Comparison of ENCODE assay signal across 20 cellular contexts in genomic region chr3:136869282-136869681, GRCh38. TPM values are rescaled to one million over a fixed set of nuclear protein-coding genes. Genes with fewer than 3 reads are reported as not detected.
A peak's percentile ranks its signal among the peaks of the same experiment; 100 is the strongest.
DNase-seq lines count a peak whose midpoint lies in the region; ATAC-seq, FAIRE-seq and TF ChIP-seq lines count a peak whose summit lies in the region.
"Had no signal": no experiment of that assay in that cellular context is flagged by ENCODE, and none has a peak within 500 bp of the region (broad histone marks: within the 10 kb centered on the region; RNA-seq: fewer than 3 reads in every experiment).

No MANE protein-coding gene starts in this region.

- H3K4me3 ChIP-seq in Loucy (ENCODE audit: low read length, poor library complexity, severe bottlenecking) = peak overlapping the region; percentile 7
- H3K4me3 ChIP-seq in K562 = no peak overlapping the region
- H3K4me3 ChIP-seq: A549; BLaER1 treated with 17β-estradiol and CSF1 and Interleukin-3, amounts not matched to agents 10 nM and 100 nM had no signal

- H3K4me1 Mint-ChIP-seq in activated T-cell treated with anti-CD3 and anti-CD28 coated beads, Interleukin-2, amount 50 U/mL, for 72 hours (ENCODE audit: low read depth) = peaks cover 46% of the 10 kb centered on the region
- H3K4me1 Mint-ChIP-seq in activated T-cell treated with anti-CD3 and anti-CD28 coated beads, Interleukin-2, amount 50 U/mL, for 24 hours (ENCODE audit: low read depth) = peaks cover 63% of the 10 kb centered on the region

- H3K36me3 ChIP-seq in Loucy (ENCODE audit: insufficient read depth, low read length) (peaks cover 50% of the 10 kb centered on the region), K562 (ENCODE audit: control insufficient read depth, insufficient read depth, low read length) (peaks cover 39% of the 10 kb centered on the region; the same call in 2 of the 3 replicates)

- POLR2A ChIA-PET in K562 (lab: Yijun Ruan, JAX) = interaction anchor here (0.6 kb wide), 1 partner anchor 110 kb away, joined by 3 read pairs; no protein-coding TSS in a partner anchor

- TF ChIP-seq CTCF in Loucy (conservative IDR thresholded peaks at IDR 0.05; ENCODE audit: low read length) (no peak), K562 (IDR thresholded peaks at IDR 0.05 in 2 of 3, conservative IDR thresholded peaks at IDR 0.05 in 1 of 3; ENCODE audit: insufficient read depth in 2 of 3, low read depth in 1 of 3, low read length in 3 of 3) (no peak), foreskin keratinocyte (conservative IDR thresholded peaks at IDR 0.05) (no peak)

- peak overlapping the region; percentile 68 for H3K27ac Mint-ChIP-seq in activated T-cell treated with anti-CD3 and anti-CD28 coated beads, Interleukin-2, amount 50 U/mL, for 72 hours
- no peak overlapping the region for H3K27ac Mint-ChIP-seq in activated T-cell treated with anti-CD3 and anti-CD28 coated beads, Interleukin-2, amount 50 U/mL, for 24 hours
- H3K27ac Mint-ChIP-seq: B cell; CD8-positive, alpha-beta T cell had no signal

- TF ChIP-seq EP300 in K562 (IDR thresholded peaks at IDR 0.05; ENCODE audit: low read length) = no peak

- TF ChIP-seq RAD21 in K562 (CRISPR knock-in tag; conservative IDR thresholded peaks at IDR 0.05 in 1 of 2, IDR thresholded peaks at IDR 0.05 in 1 of 2) = no peak

- H3K9me1 ChIP-seq in K562 (ENCODE audit: control insufficient read depth, insufficient read depth, low read length) = no peaks in the 10 kb centered on the region

- DNase-seq in activated T-cell treated with anti-CD3 and anti-CD28 coated beads, Interleukin-2, amount 50 U/mL, for 72 hours = no peak
- no peak for DNase-seq in activated T-cell treated with anti-CD3 and anti-CD28 coated beads, Interleukin-2, amount 50 U/mL, for 24 hours
- no peak for DNase-seq in K562 (ENCODE audit: extremely low read depth in 1 of 4, low spot score in 3 of 4)
- DNase-seq in foreskin keratinocyte = no peak
- no peak for DNase-seq in NCI-H1105 (lab: John Stamatoyannopoulos, UW)
- DNase-seq: AML-193; Caco-2; Calu3; CD4-positive, alpha-beta T cell; CD8-positive, alpha-beta T cell; DMS79 treated with DMSO at 0.1 percent for 48 hours; GF-D8 had no signal

- no peaks in the 10 kb centered on the region for H3K9me2 ChIP-seq in Loucy (replicated peaks; ENCODE audit: low read depth, low read length)

- peaks cover 18 to 37% of the 10 kb centered on the region in 2 donors for H3K36me3 Mint-ChIP-seq in activated T-cell treated with anti-CD3 and anti-CD28 coated beads, Interleukin-2, amount 50 U/mL, for 72 hours (ENCODE audit: insufficient read depth in 2 of 2)
- H3K36me3 Mint-ChIP-seq in activated T-cell treated with anti-CD3 and anti-CD28 coated beads, Interleukin-2, amount 50 U/mL, for 24 hours (ENCODE audit: low read depth) = peaks cover 82% of the 10 kb centered on the region

- H3F3A ChIP-seq in Loucy (ENCODE audit: low read depth) = no peaks in the 10 kb centered on the region

- H3K27me3 Mint-ChIP-seq in activated T-cell treated with anti-CD3 and anti-CD28 coated beads, Interleukin-2, amount 50 U/mL, for 72 hours (ENCODE audit: low read depth) = no peaks in the 10 kb centered on the region
- H3K27me3 Mint-ChIP-seq in activated T-cell treated with anti-CD3 and anti-CD28 coated beads, Interleukin-2, amount 50 U/mL, for 24 hours = no peaks in the 10 kb centered on the region
- H3K27me3 Mint-ChIP-seq: B cell; CD4-positive, alpha-beta T cell had no signal

- H4K20me1 ChIP-seq in Loucy (ENCODE audit: insufficient read depth, low read length, poor library complexity, severe bottlenecking) (peaks cover 69% of the 10 kb centered on the region), K562 (replicated peaks; ENCODE audit: control insufficient read depth, insufficient read depth, low read length) (no peaks in the 10 kb centered on the region)

- no peak for ATAC-seq in activated T-cell treated with anti-CD3 and anti-CD28 coated beads, Interleukin-2, amount 50 U/mL, for 72 hours (replicated peaks in 1 of 2)
- ATAC-seq in K562 (no peak), foreskin keratinocyte (no peak)
- ATAC-seq: A549; CD8-positive, alpha-beta T cell had no signal

- CTCF ChIA-PET in K562 (lab: Yijun Ruan, JAX; ENCODE audit: low intra/inter-chr PET ratio) = interaction anchor here (0.6 kb wide), 1 partner anchor 41 kb away, joined by 4 read pairs; no protein-coding TSS in a partner anchor

- in situ Hi-C loops in K562 (cut with MboI) = no loop called here

- H2AFZ ChIP-seq in Loucy (ENCODE audit: low read length) (no peak overlapping the region), K562 (ENCODE audit: low read depth, low read length) (no peak overlapping the region)

- peaks cover 12% of the 10 kb centered on the region; the same call in 1 of the 2 replicates for H3K9me3 ChIP-seq in Loucy (ENCODE audit: insufficient read depth, low read depth, low read length)
- H3K9me3 ChIP-seq in K562 (replicated peaks; ENCODE audit: control insufficient read depth, insufficient read depth, low read depth, low read length) = no peaks in the 10 kb centered on the region
- H3K9me3 ChIP-seq: A549, Caco-2 had no signal

- H3K4me2 ChIP-seq in Loucy (ENCODE audit: low read depth, low read length, poor library complexity, severe bottlenecking) (peak overlapping the region; percentile 64), K562 (ENCODE audit: insufficient read depth, low read length) (no peak overlapping the region)
- H3K4me2 ChIP-seq: A549; BLaER1 treated with 17β-estradiol and CSF1 and Interleukin-3, amounts not matched to agents 10 nM and 100 nM had no signal

- H3K79me2 ChIP-seq in Loucy (ENCODE audit: insufficient read depth, low read length) = peaks cover 99% of the 10 kb centered on the region
- H3K79me2 ChIP-seq in K562 (ENCODE audit: control insufficient read depth, insufficient read depth, low read length) = peaks cover 94% of the 10 kb centered on the region

- H3K4me3 Mint-ChIP-seq in activated T-cell treated with anti-CD3 and anti-CD28 coated beads, Interleukin-2, amount 50 U/mL, for 72 hours = no peak overlapping the region
- no peak overlapping the region for H3K4me3 Mint-ChIP-seq in activated T-cell treated with anti-CD3 and anti-CD28 coated beads, Interleukin-2, amount 50 U/mL, for 24 hours
- H3K4me3 Mint-ChIP-seq: B cell; CD4-positive, alpha-beta T cell; CD8-positive, alpha-beta T cell had no signal

- H3K27me3 ChIP-seq in Loucy (ENCODE audit: insufficient read depth, low read length, poor library complexity, severe bottlenecking) (no peaks in the 10 kb centered on the region), K562 (ENCODE audit: control insufficient read depth in 2 of 2, insufficient read depth in 2 of 2, low read length in 2 of 2) (no peaks in the 10 kb centered on the region), foreskin keratinocyte (no peaks in the 10 kb centered on the region)
- H3K27me3 ChIP-seq: BLaER1 treated with 17β-estradiol and CSF1 and Interleukin-3, amounts not matched to agents 10 nM and 100 nM had no signal

- no peak for TF ChIP-seq POLR2A in K562 (conservative IDR thresholded peaks at IDR 0.05)

- FAIRE-seq in K562 (lab: Jason Lieb, UNC) = peak; percentile 15
- FAIRE-seq: A549, GM12891, GM19239 had no signal

- H3K27ac ChIP-seq in K562 (ENCODE audit: extremely low read depth, low read depth, low read length) = no peak overlapping the region
- no peak overlapping the region for H3K27ac ChIP-seq in foreskin keratinocyte
- H3K27ac ChIP-seq: 22Rv1; A549; BLaER1 treated with 17β-estradiol and CSF1 and Interleukin-3, amounts not matched to agents 10 nM and 100 nM; C4-2B had no signal

- H3K9me3 Mint-ChIP-seq in activated T-cell treated with anti-CD3 and anti-CD28 coated beads, Interleukin-2, amount 50 U/mL, for 72 hours = peaks cover 4 to 14% of the 10 kb centered on the region in 2 donors
- H3K9me3 Mint-ChIP-seq in activated T-cell treated with anti-CD3 and anti-CD28 coated beads, Interleukin-2, amount 50 U/mL, for 24 hours = peaks cover 13% of the 10 kb centered on the region

- over 99% methylated on average over 7 of the region's 9 CpGs for WGBS in K562 (ENCODE audit: insufficient coverage, low coverage, missing lambda C conversion rate)

- BruUV-seq in K562 (replicated peaks; lab: Mats Ljungman, UMichigan) = no TSS peak

- intact Hi-C loops in K562 (cut with micrococcal nuclease) = no loop called here

- H3K9ac ChIP-seq in Loucy (ENCODE audit: low read depth, low read length, poor library complexity, severe bottlenecking) (no peak overlapping the region), K562 (ENCODE audit: insufficient read depth in 1 of 2, low read depth in 2 of 2, low read length in 2 of 2) (no peak overlapping the region)
- H3K9ac ChIP-seq: BLaER1 treated with 17β-estradiol and CSF1 and Interleukin-3, amounts not matched to agents 10 nM and 100 nM had no signal

- H3K4me1 ChIP-seq in Loucy (ENCODE audit: insufficient read depth, low read length, poor library complexity, severe bottlenecking) (peaks cover 25% of the 10 kb centered on the region), K562 (replicated peaks in 1 of 2; ENCODE audit: control insufficient read depth in 2 of 2, insufficient read depth in 2 of 2, low read length in 2 of 2) (peaks cover 0 to 2% of the 10 kb centered on the region in 2 experiments; a peak in 2 of 5 replicates), foreskin keratinocyte (no peaks in the 10 kb centered on the region)
- H3K4me1 ChIP-seq: A549 had no signal

RNA-seq across cellular contexts. Expression of gene NCK1, which starts 7.3 kb away (rescaled TPM):
- 10 to 100 TPM; 45.8 to 46.6 TPM for total RNA-seq in activated T-cell treated with anti-CD3 and anti-CD28 coated beads, Interleukin-2, amount 50 U/mL, for 72 hours
- total RNA-seq in K562 (2011; cell fraction: chromatin; rRNA removed; ENCODE audit: low replicate concordance) = 18.7 and 56.8 TPM in 2 replicates
- total RNA-seq in K562 (2011; cell fraction: nucleolus; rRNA removed) = 11.3 and 15.9 TPM in 2 replicates
- 30.7 and 64.5 TPM in 2 replicates for total RNA-seq in K562 (2011; cell fraction: nucleoplasm; rRNA removed)
- 14.9 and 23.2 TPM in 2 replicates for total RNA-seq in K562 (2014; rRNA removed)
- 24.4 and 25.0 TPM in 2 replicates for total RNA-seq in K562 (2014; rRNA removed; fragmentation: Illumina TruSeq; extraction: Trizol)
- total RNA-seq in K562 (2015; rRNA removed; fragmentation: Illumina TruSeq; extraction: Trizol) = 23.2 and 27.1 TPM in 2 replicates
- total RNA-seq in K562 (2021) = 22.6 and 23.2 TPM in 2 replicates
- 22.9 and 30.5 TPM in 2 replicates for polyA plus RNA-seq in K562 (2011; rRNA removed)
- 4.0 and 8.7 TPM in 2 replicates for polyA plus RNA-seq in K562 (2011; cell fraction: cytosol; rRNA removed)
- 6.3 and 11.6 TPM in 2 replicates for polyA plus RNA-seq in K562 (2011; cell fraction: nucleus; rRNA removed)
- 17.4 and 19.4 TPM in 2 replicates for polyA plus RNA-seq in K562 (2012)
- polyA plus RNA-seq in K562 (2014; fragmentation: Illumina TruSeq; extraction: Trizol) = 26.4 and 30.0 TPM in 2 replicates
- polyA plus RNA-seq in K562 (2014; fragmentation: Nextera tagmentation; extraction: Ambion mirVana) = 10 to 100 TPM; 17.3 to 24.4 TPM
- 22.2 and 25.7 TPM in 2 replicates for polyA plus RNA-seq in K562 (2014; rRNA removed)
- polyA minus RNA-seq in K562 (2011; rRNA and poly(A)+ RNA removed) = 46.4 and 62.6 TPM in 2 replicates
- 13.9 and 16.8 TPM in 2 replicates for polyA minus RNA-seq in K562 (2011; cell fraction: cytosol; rRNA and poly(A)+ RNA removed)
- 18.2 and 29.5 TPM in 2 replicates for polyA minus RNA-seq in K562 (2011; cell fraction: nucleus; rRNA and poly(A)+ RNA removed)
- total RNA-seq in foreskin keratinocyte = 27.6 and 28.7 TPM in 2 replicates
- 13.9 and 17.1 TPM in 2 replicates for polyA plus RNA-seq in foreskin keratinocyte

RNA-seq across cellular contexts. Expression of gene SLC35G2, which starts 50.4 kb away (rescaled TPM):
- 1 to 10 TPM; 3.7 to 5.4 TPM for total RNA-seq in activated T-cell treated with anti-CD3 and anti-CD28 coated beads, Interleukin-2, amount 50 U/mL, for 72 hours
- total RNA-seq in K562 (2011; cell fraction: chromatin; rRNA removed; ENCODE audit: low replicate concordance) = 7.0 and 14.8 TPM in 2 replicates
- total RNA-seq in K562 (2011; cell fraction: nucleolus; rRNA removed) = 5.0 and 6.0 TPM in 2 replicates
- 9.5 and 10.6 TPM in 2 replicates for total RNA-seq in K562 (2011; cell fraction: nucleoplasm; rRNA removed)
- 2.1 and 3.6 TPM in 2 replicates for total RNA-seq in K562 (2014; rRNA removed)
- 3.2 and 4.3 TPM in 2 replicates for total RNA-seq in K562 (2014; rRNA removed; fragmentation: Illumina TruSeq; extraction: Trizol)
- 2.8 and 3.8 TPM in 2 replicates for total RNA-seq in K562 (2015; rRNA removed; fragmentation: Illumina TruSeq; extraction: Trizol)
- 2.1 and 3.1 TPM in 2 replicates for total RNA-seq in K562 (2021)
- polyA plus RNA-seq in K562 (2011; rRNA removed) = 4.5 and 5.9 TPM in 2 replicates
- 1.5 and 3.7 TPM in 2 replicates for polyA plus RNA-seq in K562 (2011; cell fraction: cytosol; rRNA removed)
- 4.5 and 5.1 TPM in 2 replicates for polyA plus RNA-seq in K562 (2011; cell fraction: nucleus; rRNA removed)
- polyA plus RNA-seq in K562 (2012) = 2.3 and 2.6 TPM in 2 replicates
- polyA plus RNA-seq in K562 (2014; fragmentation: Illumina TruSeq; extraction: Trizol) = 2.6 and 3.0 TPM in 2 replicates
- 1 to 10 TPM; 2.8 to 3.1 TPM for polyA plus RNA-seq in K562 (2014; fragmentation: Nextera tagmentation; extraction: Ambion mirVana)
- polyA plus RNA-seq in K562 (2014; rRNA removed) = 2.7 and 3.3 TPM in 2 replicates
- 3.9 and 5.0 TPM in 2 replicates for polyA minus RNA-seq in K562 (2011; rRNA and poly(A)+ RNA removed)
- 0.91 and 2.0 TPM in 2 replicates for polyA minus RNA-seq in K562 (2011; cell fraction: cytosol; rRNA and poly(A)+ RNA removed)
- polyA minus RNA-seq in K562 (2011; cell fraction: nucleus; rRNA and poly(A)+ RNA removed) = 3.2 and 3.5 TPM in 2 replicates
- total RNA-seq in foreskin keratinocyte = 1.8 and 2.2 TPM in 2 replicates
- polyA plus RNA-seq in foreskin keratinocyte = 1.1 and 2.6 TPM in 2 replicates
